Comparison of ENCODE assay signal across 16 cellular contexts in genomic region chr3:195888311-195888761, GRCh38.
"Had no signal": no experiment of that assay in that cellular context is flagged by ENCODE, and none has a peak within 500 bp of the region (broad histone marks: within the 10 kb centered on the region; RNA-seq: fewer than 3 reads in every experiment).

No MANE protein-coding gene starts in this region.

- H3K27me3 Mint-ChIP-seq: activated naive CD8-positive, alpha-beta T cell treated with anti-CD3 and anti-CD28 coated beads, Interleukin-2, amount 50 U/mL, for 24 hours; stimulated activated naive B cell treated with anti-CD40 and anti-IgM and Interleukin-4, amounts not matched to agents 10 μg/mL and 1 μg/mL and 100 μg/mL, for 72 hours had no signal

- H3K9me3 ChIP-seq: ascending aorta, colonic mucosa, pancreas, tibial artery, uterus had no signal

- H3K9me3 Mint-ChIP-seq: activated naive CD8-positive, alpha-beta T cell treated with anti-CD3 and anti-CD28 coated beads, Interleukin-2, amount 50 U/mL, for 24 hours; neural crest cell; stimulated activated naive B cell treated with anti-CD40 and anti-IgM and Interleukin-4, amounts not matched to agents 10 μg/mL and 1 μg/mL and 100 μg/mL, for 72 hours had no signal

- DNase-seq: activated CD4-positive, CD25-positive, alpha-beta regulatory T cell treated with anti-CD3 and anti-CD28 coated beads, Interleukin-2, amount 50 U/mL, for 72 hours; activated naive CD4-positive, alpha-beta T cell; activated naive CD8-positive, alpha-beta T cell treated with anti-CD3 and anti-CD28 coated beads, Interleukin-2, amount 50 U/mL, for 24 hours; activated T-cell treated with anti-CD3 and anti-CD28 coated beads for 4 hours; colonic mucosa; hippocampal formation; kidney; mesendoderm; stimulated activated CD4-positive, alpha-beta T cell treated with anti-CD3 and anti-CD28 coated beads, Interleukin-2, amount 100 ng/mL, for 48 hours; stimulated activated naive B cell treated with anti-CD40 and anti-IgM and Interleukin-4, amounts not matched to agents 10 μg/mL and 1 μg/mL and 100 μg/mL, for 72 hours; tibial artery; uterus had no signal

- H3K27ac ChIP-seq: ascending aorta, colonic mucosa, pancreas, tibial artery, uterus had no signal

- ATAC-seq: activated naive CD8-positive, alpha-beta T cell treated with anti-CD3 and anti-CD28 coated beads, Interleukin-2, amount 50 U/mL, for 24 hours; esophagus mucosa; pancreas; stimulated activated naive B cell treated with anti-CD40 and anti-IgM and Interleukin-4, amounts not matched to agents 10 μg/mL and 1 μg/mL and 100 μg/mL, for 72 hours had no signal

- H3K36me3 ChIP-seq: colonic mucosa, uterus had no signal

- H3K27ac Mint-ChIP-seq: activated naive CD8-positive, alpha-beta T cell treated with anti-CD3 and anti-CD28 coated beads, Interleukin-2, amount 50 U/mL, for 24 hours had no signal

- H3K27me3 ChIP-seq: ascending aorta, colonic mucosa, pancreas, tibial artery, uterus had no signal

- H3K4me3 ChIP-seq: ascending aorta, colonic mucosa, pancreas, tibial artery, uterus had no signal

- H3K4me3 Mint-ChIP-seq: activated naive CD8-positive, alpha-beta T cell treated with anti-CD3 and anti-CD28 coated beads, Interleukin-2, amount 50 U/mL, for 24 hours; neural crest cell; stimulated activated naive B cell treated with anti-CD40 and anti-IgM and Interleukin-4, amounts not matched to agents 10 μg/mL and 1 μg/mL and 100 μg/mL, for 72 hours had no signal
